Comparison of ENCODE assay signal across 20 cellular contexts in the genomic region with DNA sequence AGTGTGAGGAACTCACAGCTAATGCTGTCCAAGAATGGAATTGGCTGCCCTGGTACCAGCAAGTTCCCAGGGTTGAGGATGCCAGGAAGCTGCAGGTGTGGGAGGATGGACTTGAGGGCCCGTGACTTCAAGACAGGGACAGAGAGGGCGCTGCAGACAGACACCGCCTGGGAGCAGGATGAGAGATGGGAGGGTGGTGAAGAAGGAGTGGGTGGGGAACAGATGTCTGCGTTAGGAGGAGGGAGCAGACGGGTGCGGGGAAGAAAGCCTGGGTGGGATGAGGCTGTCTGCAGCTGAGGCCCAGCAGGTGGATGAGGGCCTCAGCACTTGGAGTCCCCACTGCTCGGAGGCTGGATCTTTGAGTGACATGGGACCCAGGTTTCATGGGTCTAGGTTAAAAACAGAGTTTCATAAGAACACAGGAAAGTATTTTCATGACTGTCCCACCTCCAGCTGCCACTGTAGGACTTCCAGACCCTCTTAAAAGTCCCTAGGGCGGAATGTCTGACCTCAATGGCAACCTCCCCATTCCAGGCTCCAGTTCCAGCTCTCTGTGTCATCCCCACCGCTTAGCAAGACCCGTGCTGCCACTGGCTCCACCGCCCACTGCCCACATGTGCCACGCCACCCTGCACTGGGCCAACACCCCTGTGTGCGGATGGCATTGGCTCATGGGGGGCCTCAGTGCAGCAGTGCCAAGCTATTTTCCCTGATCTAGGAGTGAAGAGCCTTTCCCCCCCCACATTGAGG.
A peak's percentile ranks its signal among the peaks of the same experiment; 100 is the strongest.
DNase-seq lines count a peak whose midpoint lies in the region; ATAC-seq and TF ChIP-seq lines count a peak whose summit lies in the region.
"Had no signal": no experiment of that assay in that cellular context is flagged by ENCODE, and none has a peak within 500 bp of the region (broad histone marks: within the 10 kb centered on the region; RNA-seq: fewer than 3 reads in every experiment).

No MANE protein-coding gene starts in this region.

- no peaks in the 10 kb centered on the region for H3K27me3 ChIP-seq in WERI-Rb-1 (ENCODE audit: insufficient read depth, low read depth, severe bottlenecking)
- H3K27me3 ChIP-seq: breast epithelium, tibial nerve had no signal

- no peaks in the 10 kb centered on the region for H3K36me3 ChIP-seq in WERI-Rb-1
- H3K36me3 ChIP-seq: breast epithelium, HAP-1, tibial nerve had no signal

- DNase-seq in DMS 273 (lab: John Stamatoyannopoulos, UW; ENCODE audit: unreplicated experiment): peak; percentile 31
- DNase-seq in DMS 273 treated with DMSO at 0.1 percent for 48 hours (lab: John Stamatoyannopoulos, UW): no peak
- peak; percentile 77 for DNase-seq in WERI-Rb-1
- peak; percentile 73 for DNase-seq in iPS-NIHi11 (ENCODE audit: low spot score)
- peak; percentile 42 for DNase-seq in superior temporal gyrus (ENCODE audit: extremely low spot score)
- no peak for DNase-seq in RPMI8226
- DNase-seq: activated CD4-positive, alpha-beta memory T cell treated with anti-CD3 and anti-CD28 coated beads, Interleukin-2, amount 10 ng/mL, durations not matched to agents 7 days and 5 days; activated gamma-delta T cell; NCI-H1436; Right ventricle myocardium superior; stimulated activated CD4-positive, alpha-beta T cell treated with anti-CD3 and anti-CD28 coated beads, Interleukin-12 subunit alpha, Interleukin-12 subunit beta, amount 100 ng/mL, for 4 hours; stimulated activated naive CD8-positive, alpha-beta T cell treated with anti-CD3 and anti-CD28 coated beads, Interleukin-15, amount 100 ng/mL, for 72 hours; T1000 had no signal

- ATAC-seq in HG02885 (IDR thresholded peaks at IDR 0.05; ENCODE audit: poor library complexity, unreplicated experiment) (no peak), GM21423 (IDR thresholded peaks at IDR 0.05; ENCODE audit: unreplicated experiment) (no peak)
- ATAC-seq: activated CD4-positive, CD25-positive, alpha-beta regulatory T cell treated with anti-CD3 and anti-CD28 coated beads, Interleukin-2, amount 50 U/mL, for 24 hours; stimulated activated naive CD8-positive, alpha-beta T cell treated with anti-CD3 and anti-CD28 coated beads, Interleukin-15, amount 100 ng/mL, for 72 hours had no signal

- no peak overlapping the region for H3K27ac ChIP-seq in WERI-Rb-1
- H3K27ac ChIP-seq: 22Rv1, breast epithelium, tibial nerve had no signal

- TF ChIP-seq CTCF in WERI-Rb-1 (IDR thresholded peaks at IDR 0.05; ENCODE audit: low read depth, low read length): peak; percentile 66

- H3K4me3 ChIP-seq in WERI-Rb-1 (ENCODE audit: low read depth, low read length): no peak overlapping the region
- H3K4me3 ChIP-seq: breast epithelium, HAP-1, tibial nerve had no signal

- no peaks in the 10 kb centered on the region for H3K9me3 ChIP-seq in WERI-Rb-1 (ENCODE audit: severe bottlenecking)
- H3K9me3 ChIP-seq: breast epithelium, HAP-1, tibial nerve had no signal

Comparison
In these comparisons a context has a peak if more than half of its experiments do, and no peak if none do; other contexts are left out.
1. DNase-seq: peak in DMS 273 (single experiment), WERI-Rb-1 (single experiment), iPS-NIHi11 (single experiment) and superior temporal gyrus (single experiment); none in DMS 273 treated with DMSO at 0.1 percent for 48 hours (single experiment) and RPMI8226 (single experiment).